8 cellular contexts compared by ENCODE assay signal in genomic region chr22:20269201-20269600, GRCh38. TPM values are rescaled to one million over a fixed set of nuclear protein-coding genes. Genes with fewer than 3 reads are reported as not detected.
DNase-seq lines count a peak whose midpoint lies in the region; ATAC-seq and TF ChIP-seq lines count a peak whose summit lies in the region.
"Not testable (repeated sequence)": the region's sequence is repeated elsewhere in the genome, so short reads cannot be mapped to it uniquely, and the experiment has no call there.
"Had no signal": no experiment of that assay in that cellular context is flagged by ENCODE, and none has a peak within 500 bp of the region (broad histone marks: within the 10 kb centered on the region; RNA-seq: fewer than 3 reads in every experiment).

No MANE protein-coding gene starts in this region.

- H3K4me2 ChIP-seq in neural cell (ENCODE audit: low read length); trophoblast cell (ENCODE audit: low read length): not testable (repeated sequence)

- H4K20me1 ChIP-seq in neural cell (ENCODE audit: insufficient read depth), result not testable (repeated sequence)

- not testable (repeated sequence) for H3K36me3 Mint-ChIP-seq in CD4-positive, alpha-beta T cell (ENCODE audit: low read depth); T-helper 17 cell (ENCODE audit: low read depth); activated T-cell treated with anti-CD3 and anti-CD28 coated beads, Interleukin-2, amount 50 U/mL, for 72 hours (ENCODE audit: insufficient read depth in 2 of 2); MCF 10A (ENCODE audit: insufficient read depth, unreplicated experiment); memory B cell

- not testable (repeated sequence) for H2BK5ac ChIP-seq in trophoblast cell (ENCODE audit: low read depth, low read length, poor library complexity)

- not testable (repeated sequence) for H3K27me3 ChIP-seq in CD4-positive, alpha-beta T cell (ENCODE audit: control insufficient read depth, insufficient read depth, low read length); neural cell (ENCODE audit: insufficient read depth, low read depth, low read length); trophoblast cell (ENCODE audit: insufficient read depth, low read length)

- not testable (repeated sequence) for H3K27me3 Mint-ChIP-seq in CD4-positive, alpha-beta T cell; T-helper 17 cell; activated T-cell treated with anti-CD3 and anti-CD28 coated beads, Interleukin-2, amount 50 U/mL, for 72 hours (ENCODE audit: low read depth); MCF 10A (ENCODE audit: insufficient read depth, unreplicated experiment)
- H3K27me3 Mint-ChIP-seq in memory B cell, result peaks cover 14% of the 10 kb centered on the region

- not testable (repeated sequence) for TF ChIP-seq EP300 in neural cell (conservative IDR thresholded peaks at IDR 0.05; ENCODE audit: poor library complexity, severe bottlenecking)

- H2BK120ac ChIP-seq in trophoblast cell (ENCODE audit: insufficient read depth, low read length, poor library complexity), result not testable (repeated sequence)

- H3K4me3 Mint-ChIP-seq in CD4-positive, alpha-beta T cell, result peak overlapping the region; percentile 82
- H3K4me3 Mint-ChIP-seq in T-helper 17 cell (peak overlapping the region; percentile 85), memory B cell (peak overlapping the region; percentile 81)
- H3K4me3 Mint-ChIP-seq in activated T-cell treated with anti-CD3 and anti-CD28 coated beads, Interleukin-2, amount 50 U/mL, for 72 hours, result peak overlapping the region; percentile 77 to 78
- not testable (repeated sequence) for H3K4me3 Mint-ChIP-seq in MCF 10A (ENCODE audit: unreplicated experiment)

- not testable (repeated sequence) for ATAC-seq in CD4-positive, alpha-beta T cell (ENCODE audit: poor library complexity); T-helper 17 cell; activated T-cell treated with anti-CD3 and anti-CD28 coated beads, Interleukin-2, amount 50 U/mL, for 72 hours (replicated peaks in 1 of 2); memory B cell (ENCODE audit: low read depth)

- H3K14ac ChIP-seq in trophoblast cell (ENCODE audit: low read length), result not testable (repeated sequence)

- H3K9me3 Mint-ChIP-seq in CD4-positive, alpha-beta T cell; activated T-cell treated with anti-CD3 and anti-CD28 coated beads, Interleukin-2, amount 50 U/mL, for 72 hours; MCF 10A (ENCODE audit: unreplicated experiment); memory B cell: not testable (repeated sequence)

- not testable (repeated sequence) for H3F3A ChIP-seq in neural cell (ENCODE audit: insufficient read depth, low read length, poor library complexity, severe bottlenecking)

- CTCF ChIA-PET in CD4-positive, alpha-beta T cell (lab: Charles Lee); MCF 10A (lab: Yijun Ruan, JAX): not testable (repeated sequence)

- not testable (repeated sequence) for H3K9me3 ChIP-seq in CD4-positive, alpha-beta T cell (ENCODE audit: control insufficient read depth, low read length); T-helper 17 cell (ENCODE audit: control insufficient read depth, low read length, poor library complexity, severe bottlenecking); neural cell (ENCODE audit: low read length); trophoblast cell (ENCODE audit: insufficient read depth, low read depth, low read length)

- not testable (repeated sequence) for BruUV-seq in MCF 10A (replicated peaks; lab: Mats Ljungman, UMichigan)

- H3K4me1 ChIP-seq in trophoblast cell (ENCODE audit: control insufficient read depth in 1 of 2, insufficient read depth in 2 of 2, low read length in 2 of 2), result not testable (repeated sequence)

- H3K9me2 ChIP-seq in neural cell (ENCODE audit: insufficient read depth, low read length), result not testable (repeated sequence)

- H2BK12ac ChIP-seq in trophoblast cell (ENCODE audit: low read length), result not testable (repeated sequence)

- intact Hi-C loops in CD4-positive, alpha-beta T cell (cut with DNase I, micrococcal nuclease), result loop anchor here in 1 of 2 experiments (5.0 kb wide), 1 partner anchor 62 kb away; no protein-coding TSS in a partner anchor
- intact Hi-C loops in MCF 10A (cut with micrococcal nuclease), result not testable (repeated sequence)

- not testable (repeated sequence) for TF ChIP-seq CTCF in CD4-positive, alpha-beta T cell (IDR thresholded peaks at IDR 0.05); MCF 10A (IDR thresholded peaks at IDR 0.05; ENCODE audit: unreplicated experiment); neural cell (IDR thresholded peaks at IDR 0.05; ENCODE audit: poor library complexity, severe bottlenecking)

- not testable (repeated sequence) for H3K36me3 ChIP-seq in neural cell (ENCODE audit: insufficient read depth, low read length); trophoblast cell (ENCODE audit: control insufficient read depth in 1 of 2, insufficient read depth in 2 of 2, low read length in 2 of 2)

- H3K4ac ChIP-seq in trophoblast cell (ENCODE audit: low read depth, low read length), result not testable (repeated sequence)

- POLR2A ChIA-PET in CD4-positive, alpha-beta T cell (lab: Charles Lee); MCF 10A (lab: Yijun Ruan, JAX): not testable (repeated sequence)

- not testable (repeated sequence) for DNase-seq in CD4-positive, alpha-beta T cell; T-helper 17 cell; activated T-cell treated with anti-CD3 and anti-CD28 coated beads, Interleukin-2, amount 50 U/mL, for 72 hours; MCF 10A (ENCODE audit: unreplicated experiment); memory B cell (ENCODE audit: low spot score in 2 of 2)
- DNase-seq in trophoblast cell, result peak; percentile 51 to 56

- H2AFZ ChIP-seq in neural cell (ENCODE audit: low read depth, low read length); trophoblast cell (ENCODE audit: insufficient read depth, low read length, poor library complexity): not testable (repeated sequence)

- H3K23ac ChIP-seq in trophoblast cell (ENCODE audit: low read length), result not testable (repeated sequence)

- peak overlapping the region; percentile 76 for H3K9ac ChIP-seq in neural cell (ENCODE audit: low read length)
- H3K9ac ChIP-seq in trophoblast cell (ENCODE audit: low read length), result not testable (repeated sequence)

- not testable (repeated sequence) for H2AK5ac ChIP-seq in trophoblast cell (ENCODE audit: low read length)

- not testable (repeated sequence) for H3K27ac ChIP-seq in CD4-positive, alpha-beta T cell (ENCODE audit: low read depth, low read length); neural cell (ENCODE audit: low read length); trophoblast cell (ENCODE audit: low read depth, low read length)

- H4K91ac ChIP-seq in trophoblast cell (ENCODE audit: low read depth, low read length), result not testable (repeated sequence)

- not testable (repeated sequence) for H3K79me2 ChIP-seq in neural cell (replicated peaks; ENCODE audit: insufficient read depth, low read length); trophoblast cell (ENCODE audit: control insufficient read depth, insufficient read depth, low read length, poor library complexity)

- H3K4me1 Mint-ChIP-seq in CD4-positive, alpha-beta T cell (ENCODE audit: low read depth); T-helper 17 cell; activated T-cell treated with anti-CD3 and anti-CD28 coated beads, Interleukin-2, amount 50 U/mL, for 72 hours (ENCODE audit: low read depth); MCF 10A (ENCODE audit: insufficient read depth, unreplicated experiment); memory B cell: not testable (repeated sequence)

- not testable (repeated sequence) for H3K27ac Mint-ChIP-seq in CD4-positive, alpha-beta T cell; T-helper 17 cell; activated T-cell treated with anti-CD3 and anti-CD28 coated beads, Interleukin-2, amount 50 U/mL, for 72 hours; memory B cell
- H3K27ac Mint-ChIP-seq in MCF 10A (ENCODE audit: low read depth, unreplicated experiment), result peak overlapping the region; percentile 61

- H4K12ac ChIP-seq in trophoblast cell (ENCODE audit: low read depth, low read length), result not testable (repeated sequence)

- H3K79me1 ChIP-seq in trophoblast cell (ENCODE audit: low read length), result not testable (repeated sequence)

- H3K4me3 ChIP-seq in neural cell (ENCODE audit: low read length); trophoblast cell (ENCODE audit: low read depth, low read length): not testable (repeated sequence)

- WGBS in trophoblast cell (ENCODE audit: extremely low coverage, insufficient coverage, insufficient read length), result no CpG with 5 or more reads among the region's 4 CpGs

- not testable (repeated sequence) for H3K18ac ChIP-seq in trophoblast cell (ENCODE audit: low read length)

- H4K8ac ChIP-seq in trophoblast cell (ENCODE audit: low read depth, low read length), result not testable (repeated sequence)

- TF ChIP-seq RAD21 in neural cell (conservative IDR thresholded peaks at IDR 0.05), result not testable (repeated sequence)

RNA-seq across cellular contexts. Expression of gene RTN4R, which starts 1.1 kb away (rescaled TPM):
- under 1 TPM; 0.36 to 0.50 TPM for total RNA-seq in CD4-positive, alpha-beta T cell
- total RNA-seq in T-helper 17 cell (1 to 10 TPM in 1 of 2 donors, under 1 TPM in 1; 0.68 to 2.1 TPM), MCF 10A (2022) (2.7 and 3.7 TPM in 2 replicates)
- total RNA-seq in activated T-cell treated with anti-CD3 and anti-CD28 coated beads, Interleukin-2, amount 50 U/mL, for 72 hours, result 1 to 10 TPM; 1.4 to 1.5 TPM
- 12.1 and 13.6 TPM in 2 replicates for polyA plus RNA-seq in neural cell
- polyA minus RNA-seq in neural cell, result 12.2 and 13.9 TPM in 2 replicates
- polyA plus RNA-seq in trophoblast cell (2013), result 10.4 and 11.7 TPM in 2 replicates
- total RNA-seq: GM23248 had no signal

RNA-seq across cellular contexts. Expression of gene DGCR6L, which starts 50.7 kb away (rescaled TPM):
- total RNA-seq in CD4-positive, alpha-beta T cell, result 10 to 100 TPM; 29.1 to 31.2 TPM
- total RNA-seq in T-helper 17 cell, result 10 to 100 TPM; 29.2 to 31.7 TPM
- 10 to 100 TPM; 23.3 to 31.8 TPM for total RNA-seq in activated T-cell treated with anti-CD3 and anti-CD28 coated beads, Interleukin-2, amount 50 U/mL, for 72 hours
- 33.3 and 36.4 TPM in 2 replicates for total RNA-seq in MCF 10A (2022)
- polyA plus RNA-seq in neural cell, result 117 and 125 TPM in 2 replicates
- polyA minus RNA-seq in neural cell, result 43.3 and 44.1 TPM in 2 replicates
- 18.6 and 19.9 TPM in 2 replicates for polyA plus RNA-seq in trophoblast cell (2013)
